11 cellular contexts compared by ENCODE assay signal in genomic region chr14:99190696-99191662, GRCh38.
DNase-seq lines count a peak whose midpoint lies in the region; ATAC-seq, FAIRE-seq and TF ChIP-seq lines count a peak whose summit lies in the region.
"Had no signal": no experiment of that assay in that cellular context is flagged by ENCODE, and none has a peak within 500 bp of the region (broad histone marks: within the 10 kb centered on the region; RNA-seq: fewer than 3 reads in every experiment).

No MANE protein-coding gene starts in this region.

- H3K4me3 Mint-ChIP-seq in activated CD8-positive, alpha-beta memory T cell treated with anti-CD3 and anti-CD28 coated beads, Interleukin-2, amount 10 ng/mL, durations not matched to agents 7 days and 5 days: peak overlapping the region; percentile 76
- peak overlapping the region; percentile 85 for H3K4me3 Mint-ChIP-seq in activated T-cell treated with anti-CD3 and anti-CD28 coated beads, Interleukin-2, amount 50 U/mL, for 24 hours
- H3K4me3 Mint-ChIP-seq: stimulated activated memory B cell treated with anti-CD40 and anti-IgM and Interleukin-4, amounts not matched to agents 10 μg/mL and 1 μg/mL and 100 μg/mL, for 72 hours had no signal

- peak; percentile 72 for DNase-seq in activated CD8-positive, alpha-beta memory T cell treated with anti-CD3 and anti-CD28 coated beads, Interleukin-2, amount 10 ng/mL, durations not matched to agents 7 days and 5 days
- no peak for DNase-seq in activated CD8-positive, alpha-beta memory T cell treated with anti-CD3 and anti-CD28 coated beads, Interleukin-2, amount 50 U/mL, for 48 hours
- DNase-seq in activated T-cell treated with anti-CD3 and anti-CD28 coated beads, Interleukin-2, amount 50 U/mL, for 24 hours: peak; percentile 61
- DNase-seq in thoracic aorta (ENCODE audit: low spot score) (no peak), H54 (ENCODE audit: insufficient read length, low spot score) (no peak)

- no peaks in the 10 kb centered on the region for H3K27me3 Mint-ChIP-seq in activated CD8-positive, alpha-beta memory T cell treated with anti-CD3 and anti-CD28 coated beads, Interleukin-2, amount 10 ng/mL, durations not matched to agents 7 days and 5 days
- no peaks in the 10 kb centered on the region for H3K27me3 Mint-ChIP-seq in activated T-cell treated with anti-CD3 and anti-CD28 coated beads, Interleukin-2, amount 50 U/mL, for 24 hours
- H3K27me3 Mint-ChIP-seq: stimulated activated memory B cell treated with anti-CD40 and anti-IgM and Interleukin-4, amounts not matched to agents 10 μg/mL and 1 μg/mL and 100 μg/mL, for 72 hours had no signal

- TF ChIP-seq CTCF in thoracic aorta (IDR thresholded peaks at IDR 0.05): no peak

- H3K36me3 Mint-ChIP-seq in activated CD8-positive, alpha-beta memory T cell treated with anti-CD3 and anti-CD28 coated beads, Interleukin-2, amount 10 ng/mL, durations not matched to agents 7 days and 5 days: peaks cover 17% of the 10 kb centered on the region
- H3K36me3 Mint-ChIP-seq in activated T-cell treated with anti-CD3 and anti-CD28 coated beads, Interleukin-2, amount 50 U/mL, for 24 hours (ENCODE audit: low read depth): peaks cover 59% of the 10 kb centered on the region
- H3K36me3 Mint-ChIP-seq: stimulated activated memory B cell treated with anti-CD40 and anti-IgM and Interleukin-4, amounts not matched to agents 10 μg/mL and 1 μg/mL and 100 μg/mL, for 72 hours had no signal

- H3K4me1 ChIP-seq in thoracic aorta (ENCODE audit: control insufficient read depth in 1 of 2, low read depth in 2 of 2): peaks cover 7 to 17% of the 10 kb centered on the region in 2 donors

- H3K27ac ChIP-seq in thoracic aorta: no peak overlapping the region

- ATAC-seq in activated CD8-positive, alpha-beta memory T cell treated with anti-CD3 and anti-CD28 coated beads, Interleukin-2, amount 10 ng/mL, durations not matched to agents 7 days and 5 days: peak; percentile 12
- ATAC-seq in esophagus mucosa (peak; percentile 15), thoracic aorta (ENCODE audit: insufficient number of reproducible peaks, low FRiP score, low read depth) (no peak), HG02763 (IDR thresholded peaks at IDR 0.05; ENCODE audit: unreplicated experiment) (no peak), HG03378 (IDR thresholded peaks at IDR 0.05; ENCODE audit: unreplicated experiment) (no peak)
- ATAC-seq: stimulated activated memory B cell treated with anti-CD40 and anti-IgM and Interleukin-4, amounts not matched to agents 10 μg/mL and 1 μg/mL and 100 μg/mL, for 72 hours had no signal

- peak overlapping the region; percentile 50 for H3K4me3 ChIP-seq in thoracic aorta

- peak overlapping the region; percentile 94 for H3K27ac Mint-ChIP-seq in activated CD8-positive, alpha-beta memory T cell treated with anti-CD3 and anti-CD28 coated beads, Interleukin-2, amount 10 ng/mL, durations not matched to agents 7 days and 5 days
- H3K27ac Mint-ChIP-seq in activated T-cell treated with anti-CD3 and anti-CD28 coated beads, Interleukin-2, amount 50 U/mL, for 24 hours: peak overlapping the region; percentile 95
- H3K27ac Mint-ChIP-seq: stimulated activated memory B cell treated with anti-CD40 and anti-IgM and Interleukin-4, amounts not matched to agents 10 μg/mL and 1 μg/mL and 100 μg/mL, for 72 hours had no signal

- H3K9me3 Mint-ChIP-seq in activated CD8-positive, alpha-beta memory T cell treated with anti-CD3 and anti-CD28 coated beads, Interleukin-2, amount 10 ng/mL, durations not matched to agents 7 days and 5 days (ENCODE audit: low read depth): no peaks in the 10 kb centered on the region
- H3K9me3 Mint-ChIP-seq in activated T-cell treated with anti-CD3 and anti-CD28 coated beads, Interleukin-2, amount 50 U/mL, for 24 hours: no peaks in the 10 kb centered on the region
- H3K9me3 Mint-ChIP-seq: stimulated activated memory B cell treated with anti-CD40 and anti-IgM and Interleukin-4, amounts not matched to agents 10 μg/mL and 1 μg/mL and 100 μg/mL, for 72 hours had no signal

- H3K36me3 ChIP-seq in thoracic aorta: no peaks in the 10 kb centered on the region

- TF ChIP-seq POLR2A in H54 (IDR thresholded peaks at IDR 0.05; ENCODE audit: low read depth, low read length): no peak

- CTCF ChIA-PET in activated CD8-positive, alpha-beta memory T cell treated with anti-CD3 and anti-CD28 coated beads, Interleukin-2, amount 10 ng/mL, durations not matched to agents 7 days and 5 days (lab: Charles Lee): interaction anchor here (0.6 to 2.4 kb wide), 12 partner anchors 8 to 1054 kb away, joined by 3 to 9 read pairs (median 4); no protein-coding TSS in a partner anchor

- H3K9me3 ChIP-seq in thoracic aorta: no peaks in the 10 kb centered on the region

- H3K4me1 Mint-ChIP-seq in activated CD8-positive, alpha-beta memory T cell treated with anti-CD3 and anti-CD28 coated beads, Interleukin-2, amount 10 ng/mL, durations not matched to agents 7 days and 5 days: peaks cover 90% of the 10 kb centered on the region
- peaks cover 93% of the 10 kb centered on the region for H3K4me1 Mint-ChIP-seq in activated T-cell treated with anti-CD3 and anti-CD28 coated beads, Interleukin-2, amount 50 U/mL, for 24 hours (ENCODE audit: low read depth)
- H3K4me1 Mint-ChIP-seq: stimulated activated memory B cell treated with anti-CD40 and anti-IgM and Interleukin-4, amounts not matched to agents 10 μg/mL and 1 μg/mL and 100 μg/mL, for 72 hours had no signal

- no peak for FAIRE-seq in H54 (lab: Jason Lieb, UNC)
- FAIRE-seq: GM12891, TTC549 had no signal

- no peaks in the 10 kb centered on the region for H3K27me3 ChIP-seq in thoracic aorta (replicated peaks; ENCODE audit: insufficient read depth)

Comparison
In these comparisons a context has a peak if more than half of its experiments do, and no peak if none do; other contexts are left out.
1. DNase-seq: peak in activated CD8-positive, alpha-beta memory T cell treated with anti-CD3 and anti-CD28 coated beads, Interleukin-2, amount 10 ng/mL, durations not matched to agents 7 days and 5 days (single experiment) and activated T-cell treated with anti-CD3 and anti-CD28 coated beads, Interleukin-2, amount 50 U/mL, for 24 hours (single experiment); none in activated CD8-positive, alpha-beta memory T cell treated with anti-CD3 and anti-CD28 coated beads, Interleukin-2, amount 50 U/mL, for 48 hours (single experiment), thoracic aorta (single experiment) and H54 (single experiment).
2. ATAC-seq: peak in activated CD8-positive, alpha-beta memory T cell treated with anti-CD3 and anti-CD28 coated beads, Interleukin-2, amount 10 ng/mL, durations not matched to agents 7 days and 5 days (single experiment) and esophagus mucosa (single experiment); none in thoracic aorta (single experiment), HG02763 (single experiment) and HG03378 (single experiment).